ENCODE assay signal across 20 cellular contexts in the genomic region with DNA sequence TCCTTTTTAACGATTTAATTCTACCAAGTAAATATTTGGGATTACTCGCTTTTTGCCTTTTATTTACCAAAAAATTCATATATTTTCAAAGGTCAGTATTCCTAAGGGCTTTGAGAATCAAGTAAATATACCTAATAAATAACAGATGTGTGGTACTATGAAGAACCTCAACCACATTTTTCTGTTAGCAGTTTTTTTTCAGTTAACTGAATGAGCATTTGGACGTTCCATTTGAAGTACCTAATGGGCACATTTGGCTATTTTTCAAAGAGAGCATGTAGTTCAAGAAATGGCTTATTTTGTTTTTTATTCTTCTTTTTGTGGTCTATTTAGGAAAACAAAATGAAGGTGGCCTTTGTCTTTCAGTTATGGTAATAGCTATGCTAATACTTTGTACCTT.
DNase-seq lines count a peak whose midpoint lies in the region; ATAC-seq, FAIRE-seq and TF ChIP-seq lines count a peak whose summit lies in the region.
"Had no signal": no experiment of that assay in that cellular context is flagged by ENCODE, and none has a peak within 500 bp of the region (broad histone marks: within the 10 kb centered on the region; RNA-seq: fewer than 3 reads in every experiment).

No MANE protein-coding gene starts in this region.

- intact Hi-C loops in dorsolateral prefrontal cortex (cut with DNase I) = no loop called here
- intact Hi-C loops in pancreas (cut with DNase I) = no loop called here

- H3K4me3 ChIP-seq in AG10803 (ENCODE audit: low read length) (no peak overlapping the region), GM23248 (no peak overlapping the region), astrocyte of the cerebellum (ENCODE audit: low read depth, low read length) (no peak overlapping the region), fibroblast of the aortic adventitia (ENCODE audit: low read depth, low read length) (no peak overlapping the region), dorsolateral prefrontal cortex (no peak overlapping the region), pancreas (no peak overlapping the region)

- peak; percentile 84 for DNase-seq in AG10803 (ENCODE audit: low read depth)
- peak; percentile 61 for DNase-seq in GM23248
- DNase-seq in astrocyte of the cerebellum (ENCODE audit: low read depth) = peak; percentile 4
- DNase-seq in fibroblast of the aortic adventitia (ENCODE audit: low read depth) = peak; percentile 15
- no peak for DNase-seq in dorsolateral prefrontal cortex
- no peak for DNase-seq in H4 (ENCODE audit: low spot score)
- no peak for DNase-seq in Kasumi-1 (lab: John Stamatoyannopoulos, UW)
- no peak for DNase-seq in pancreas
- DNase-seq: GDM1, NCI-H1092 treated with DMSO at 0.1 percent for 48 hours, NCI-H146, NCI-H2029 treated with DMSO at 0.1 percent for 48 hours, NCI-H510A treated with DMSO at 0.1 percent for 48 hours, NCI-H774, Right ventricle myocardium superior, T-cell had no signal

- in situ Hi-C loops in GM23248 (cut with MboI) = no loop called here
- in situ Hi-C loops in astrocyte of the cerebellum (cut with HindIII; ENCODE audit: low sequenced_read_pairs) = no loop called here

- H4K20me1 ChIP-seq in GM23248 (ENCODE audit: insufficient read depth) = no peaks in the 10 kb centered on the region

- H3K27me3 ChIP-seq in GM23248 (replicated peaks; ENCODE audit: insufficient read depth) (no peaks in the 10 kb centered on the region), dorsolateral prefrontal cortex (no peaks in the 10 kb centered on the region), pancreas (no peaks in the 10 kb centered on the region)

- H3K79me2 ChIP-seq in GM23248 (ENCODE audit: insufficient read depth) = no peaks in the 10 kb centered on the region

- no peak overlapping the region for H3K9ac ChIP-seq in GM23248

- no peak overlapping the region for H3K4me2 ChIP-seq in GM23248 (ENCODE audit: unreplicated experiment)

- no peaks in the 10 kb centered on the region for H3K9me2 ChIP-seq in GM23248 (ENCODE audit: insufficient read depth)

- no peak overlapping the region for H3K27ac ChIP-seq in GM23248
- no peak overlapping the region for H3K27ac ChIP-seq in dorsolateral prefrontal cortex
- no peak overlapping the region for H3K27ac ChIP-seq in pancreas

- H3F3A ChIP-seq in GM23248 (ENCODE audit: insufficient read depth) = no peaks in the 10 kb centered on the region

- H3K4me1 ChIP-seq in GM23248 (ENCODE audit: insufficient read depth) (peaks cover 4% of the 10 kb centered on the region; the same call in 1 of the 2 replicates), pancreas (no peaks in the 10 kb centered on the region)

- FAIRE-seq in pancreas (lab: Jason Lieb, UNC) = no peak
- FAIRE-seq: A204.1, GM12891, GM18507, RCC 7860 had no signal

- 70 to 71% methylated on average over 3 of the region's 3 CpGs for WGBS in GM23248 (ENCODE audit: low coverage in 1 of 2, low lambda C conversion rate in 2 of 2, missing lambda C conversion rate in 2 of 2), 2 experiments
- 85 to 89% methylated on average over 3 of the region's 3 CpGs for WGBS in pancreas, 2 donors

- no peak for TF ChIP-seq CTCF in AG10803 (conservative IDR thresholded peaks at IDR 0.05; ENCODE audit: low read length)
- TF ChIP-seq CTCF in astrocyte of the cerebellum (IDR thresholded peaks at IDR 0.05; ENCODE audit: low read depth, low read length, missing control alignments) = no peak
- TF ChIP-seq CTCF in fibroblast of the aortic adventitia (IDR thresholded peaks at IDR 0.05; ENCODE audit: insufficient read depth, low read length) = no peak
- no peak for TF ChIP-seq CTCF in dorsolateral prefrontal cortex (IDR thresholded peaks at IDR 0.05 in 54 of 56, conservative IDR thresholded peaks at IDR 0.05 in 2 of 56; ENCODE audit: low read depth in 1 of 56, partially characterized antibody in 56 of 56)
- TF ChIP-seq CTCF in pancreas (IDR thresholded peaks at IDR 0.05) = no peak

- H3K36me3 ChIP-seq in GM23248 (ENCODE audit: low read depth) (no peaks in the 10 kb centered on the region), pancreas (no peaks in the 10 kb centered on the region)

- ATAC-seq in pancreas = no peak
- ATAC-seq: T-cell had no signal

- H3K9me3 ChIP-seq in GM23248 (ENCODE audit: low read depth) (no peaks in the 10 kb centered on the region), pancreas (no peaks in the 10 kb centered on the region)

- no peak overlapping the region for H2AFZ ChIP-seq in GM23248

Comparison
In these comparisons a context has a peak if more than half of its experiments do, and no peak if none do; other contexts are left out.
1. DNase-seq: peak in AG10803 (single experiment), GM23248 (single experiment), astrocyte of the cerebellum (single experiment) and fibroblast of the aortic adventitia (single experiment); none in dorsolateral prefrontal cortex (0 of 10), H4 (single experiment), Kasumi-1 (0 of 2) and pancreas (0 of 6).